Comparison of ENCODE assay signal across 20 cellular contexts in genomic region chr15:78307977-78308376, GRCh38. TPM values are rescaled to one million over a fixed set of nuclear protein-coding genes. Genes with fewer than 3 reads are reported as not detected.
DNase-seq lines count a peak whose midpoint lies in the region; ATAC-seq, FAIRE-seq and TF ChIP-seq lines count a peak whose summit lies in the region.
"Had no signal": no experiment of that assay in that cellular context is flagged by ENCODE, and none has a peak within 500 bp of the region (broad histone marks: within the 10 kb centered on the region; RNA-seq: fewer than 3 reads in every experiment).

No MANE protein-coding gene starts in this region.

- H3K4me3 ChIP-seq in A549: no peak overlapping the region
- H3K4me3 ChIP-seq in PC-3 (ENCODE audit: low read length): peak overlapping the region; percentile 17; the same call in 1 of the 2 replicates
- no peak overlapping the region for H3K4me3 ChIP-seq in upper lobe of left lung
- H3K4me3 ChIP-seq: esophagus muscularis mucosa, GM12878, suprapubic skin, vagina had no signal

- H3K27me3 ChIP-seq in PC-3 (ENCODE audit: low read length) (no peaks in the 10 kb centered on the region), upper lobe of left lung (no peaks in the 10 kb centered on the region)
- H3K27me3 ChIP-seq: suprapubic skin, vagina had no signal

- no peak for DNase-seq in A549 (ENCODE audit: low read depth in 1 of 2, low spot score in 1 of 2)
- peak; percentile 35 for DNase-seq in GDM1 (lab: John Stamatoyannopoulos, UW)
- no peak for DNase-seq in PC-3
- no peak for DNase-seq in left colon
- DNase-seq in AG08395 (ENCODE audit: low spot score): no peak
- no peak for DNase-seq in upper lobe of left lung
- DNase-seq: NCI-H2081 treated with DMSO at 0.1 percent for 48 hours had no signal

- no peaks in the 10 kb centered on the region for H3F3A ChIP-seq in PC-3 (ENCODE audit: low read length, unreplicated experiment)

- H3K4me1 ChIP-seq in A549 (peaks cover 6% of the 10 kb centered on the region), PC-3 (ENCODE audit: insufficient read depth, low read length) (peaks cover 2% of the 10 kb centered on the region), upper lobe of left lung (peaks cover 0 to 7% (median 0%) of the 10 kb centered on the region in 4 donors)
- H3K4me1 ChIP-seq: esophagus muscularis mucosa had no signal

- H3K9me2 ChIP-seq in PC-3 (replicated peaks; ENCODE audit: low read length): no peaks in the 10 kb centered on the region

- no peak for TF ChIP-seq POLR2A in A549 (IDR thresholded peaks at IDR 0.05; ENCODE audit: low read length)
- TF ChIP-seq POLR2A in upper lobe of left lung (IDR thresholded peaks at IDR 0.05): no peak

- H2AFZ ChIP-seq in PC-3 (ENCODE audit: low read length): peak overlapping the region; percentile 73

- H3K79me2 ChIP-seq in PC-3 (ENCODE audit: low read length): no peaks in the 10 kb centered on the region

- 34% methylated on average over 6 of the region's 6 CpGs for WGBS in A549 (ENCODE audit: missing lambda C conversion rate)
- 60 to 62% methylated on average over 6 of the region's 6 CpGs for WGBS in upper lobe of left lung, 2 donors

- POLR2A ChIA-PET in A549 (lab: Yijun Ruan, JAX): interaction anchor here (1.2 to 2.0 kb wide), 3 partner anchors 8 to 131 kb away, joined by 4 to 7 read pairs (median 5); partner anchors contain the start of genes IREB2 and SKIC8
- POLR2A ChIA-PET in PC-3 (lab: Charles Lee; ENCODE audit: unreplicated experiment): no interaction called here

- H3K27ac ChIP-seq in A549 (0 out of 6 replicates have a peak overlapping the region, but pooled peaks of 1 of the 2 experiments have one; percentile 17), PC-3 (ENCODE audit: low read length) (no peak overlapping the region), upper lobe of left lung (no peak overlapping the region)
- H3K27ac ChIP-seq: esophagus muscularis mucosa, suprapubic skin, vagina, VCaP had no signal

- no peak for TF ChIP-seq RAD21 in A549 (conservative IDR thresholded peaks at IDR 0.05 in 1 of 2, IDR thresholded peaks at IDR 0.05 in 1 of 2)

- H4K20me1 ChIP-seq in PC-3 (ENCODE audit: low read length): no peaks in the 10 kb centered on the region

- intact Hi-C loops in PC-3 (cut with micrococcal nuclease): loop anchor here (1.0 to 2.0 kb wide), 3 partner anchors 107 to 174 kb away; no protein-coding TSS in a partner anchor
- intact Hi-C loops in left colon (cut with DNase I, micrococcal nuclease): loop anchor here in 1 of 2 donors (5.0 kb wide), 1 partner anchor 174 kb away; no protein-coding TSS in a partner anchor

- BruUV-seq in PC-3 (replicated peaks; lab: Mats Ljungman, UMichigan): no TSS peak

- no peak for FAIRE-seq in A549 (lab: Jason Lieb, UNC)
- FAIRE-seq: frontal cortex, small intestine had no signal

- ATAC-seq in A549 (peak; percentile 9 to 33; a peak in 3 of 6 replicates), PC-3 (peak; percentile 14; the same call in 1 of the 2 replicates), left colon (peak; percentile 67), HG03432 (IDR thresholded peaks at IDR 0.05; ENCODE audit: unreplicated experiment) (no peak), upper lobe of left lung (ENCODE audit: low FRiP score in 2 of 2) (no peak)

- CTCF ChIA-PET in A549 (lab: Yijun Ruan, JAX) (interaction anchor here (0.5 to 19.9 kb wide), 50 partner anchors 9 to 504 kb away, joined by 3 to 571 read pairs (median 5); partner anchors contain the start of genes CIB2 and SKIC8), PC-3 (lab: Charles Lee) (interaction anchor here (1.2 kb wide), 1 partner anchor 115 kb away, joined by 3 read pairs; no protein-coding TSS in a partner anchor)

- H3K36me3 ChIP-seq in PC-3 (ENCODE audit: low read depth, low read length): no peaks in the 10 kb centered on the region
- no peaks in the 10 kb centered on the region for H3K36me3 ChIP-seq in upper lobe of left lung
- H3K36me3 ChIP-seq: esophagus muscularis mucosa, suprapubic skin, vagina had no signal

- H3K4me2 ChIP-seq in A549 (peak overlapping the region; percentile 51), PC-3 (ENCODE audit: low read length) (peak overlapping the region; percentile 49; the same call in 1 of the 2 replicates)

- TF ChIP-seq CTCF in A549 (IDR thresholded peaks at IDR 0.05) (no peak), PC-3 (conservative IDR thresholded peaks at IDR 0.05; ENCODE audit: low read depth, low read length) (no peak), upper lobe of left lung (IDR thresholded peaks at IDR 0.05) (no peak)

- no peak overlapping the region for H3K9ac ChIP-seq in PC-3 (ENCODE audit: low read length)

- TF ChIP-seq EP300 in A549 (IDR thresholded peaks at IDR 0.05) (no peak), upper lobe of left lung (IDR thresholded peaks at IDR 0.05) (no peak)

- H3K9me3 ChIP-seq in A549: no peaks in the 10 kb centered on the region
- H3K9me3 ChIP-seq in PC-3 (ENCODE audit: low read length): no peaks in the 10 kb centered on the region
- no peaks in the 10 kb centered on the region for H3K9me3 ChIP-seq in upper lobe of left lung
- H3K9me3 ChIP-seq: esophagus muscularis mucosa, suprapubic skin, vagina had no signal

TF ChIP-seq in A549, 52 proteins besides CTCF, POLR2A, EP300 and RAD21:
- no peak for TF ChIP-seq HOXB5 (CRISPR knock-in tag; IDR thresholded peaks at IDR 0.05)
- no peak for TF ChIP-seq CHD4 (IDR thresholded peaks at IDR 0.05; ENCODE audit: borderline replicate concordance)
- TF ChIP-seq EHMT2 (IDR thresholded peaks at IDR 0.05; ENCODE audit: low read depth): no peak
- TF ChIP-seq SMC3 (IDR thresholded peaks at IDR 0.05): no peak
- TF ChIP-seq BHLHE40 (IDR thresholded peaks at IDR 0.05; ENCODE audit: low read depth, low read length): no peak
- TF ChIP-seq RCOR1 (IDR thresholded peaks at IDR 0.05; ENCODE audit: low read depth, low read length): no peak
TF ChIP-seq in A549: peak in this region for 0.

RNA-seq across cellular contexts. Expression of gene SKIC8, which starts 8.6 kb away (rescaled TPM):
- polyA plus RNA-seq in A549 (2011; rRNA removed): 162 and 177 TPM in 2 replicates
- 108 and 112 TPM in 2 replicates for polyA plus RNA-seq in A549 (2012; cell fraction: cytosol; rRNA removed)
- polyA plus RNA-seq in A549 (2012; cell fraction: nucleus; rRNA removed): 56.6 and 82.9 TPM in 2 replicates
- polyA plus RNA-seq in A549 (2017; fragmentation: RNase III; extraction: RNeasy Plus Mini Kit Qiagen cat#74134 plus additional on column Dnase treatment): 143 to 154 TPM (median 144 TPM) in 3 replicates
- polyA minus RNA-seq in A549 (2011; rRNA and poly(A)+ RNA removed): 73.3 and 77.4 TPM in 2 replicates
- 54.7 and 56.1 TPM in 2 replicates for total RNA-seq in PC-3 (2014; rRNA removed)
- total RNA-seq in left colon: 10 to 100 TPM; 33.2 to 35.1 TPM
- 10 to 100 TPM; 33.6 to 67.1 (median 50.3) TPM for total RNA-seq in upper lobe of left lung

RNA-seq across cellular contexts. Expression of gene CRABP1, which starts 32.2 kb away (rescaled TPM):
- polyA plus RNA-seq in A549 (2011; rRNA removed) (0.57 and 1.3 TPM in 2 replicates), A549 (2017; fragmentation: RNase III; extraction: RNeasy Plus Mini Kit Qiagen cat#74134 plus additional on column Dnase treatment) (0.79 to 1.1 TPM (median 1.0 TPM) in 3 replicates)
- polyA plus RNA-seq in A549 (2012; cell fraction: cytosol; rRNA removed): 1.7 and 2.1 TPM in 2 replicates
- polyA plus RNA-seq in A549 (2012; cell fraction: nucleus; rRNA removed): 0.39 and 0.80 TPM in 2 replicates
- 0.79 TPM in 1 of 2 replicates, not detected in the other for polyA minus RNA-seq in A549 (2011; rRNA and poly(A)+ RNA removed)
- total RNA-seq in PC-3 (2014; rRNA removed) (not detected in 2 replicates), left colon (1 to 10 TPM in 1 of 2 donors, under 1 TPM in 1; 0.61 to 1.5 TPM), upper lobe of left lung (under 1 TPM in 2 of 6 donors, not detected in 4; 0.44 to 0.57 TPM)
- total RNA-seq: activated T-helper 1 cell treated with anti-CD3 and anti-CD28 coated beads, Interleukin-12 subunit alpha, Interleukin-12 subunit beta, Interleukin-2, Interleukin-4 antibody, amounts not matched to agents 30 ng/mL and 10 ng/mL and 1 ng/mL, durations not matched to agents 14 hours and 24 hours and 36 hours; esophagus muscularis mucosa; liver; pulmonary artery endothelial cell; Right ventricle myocardium inferior; T-helper 1 cell treated with Interleukin-12 subunit alpha and Interleukin-12 subunit beta and Interleukin-4 antibody, amounts not matched to agents 30 ng/mL and 1 ng/mL, for 36 hours; vagina had no signal
- polyA plus RNA-seq: liver had no signal

RNA-seq across cellular contexts. Expression of gene DNAJA4, which starts 43.6 kb away (rescaled TPM):
- polyA plus RNA-seq in A549 (2011; rRNA removed): 0.13 and 0.25 TPM in 2 replicates
- 0.08 TPM in 1 of 2 replicates, not detected in the other for polyA plus RNA-seq in A549 (2012; cell fraction: cytosol; rRNA removed)
- 0.05 and 0.11 TPM in 2 replicates for polyA plus RNA-seq in A549 (2012; cell fraction: nucleus; rRNA removed)
- 0.05 to 0.07 TPM in 2 of 3 replicates, not detected in the other for polyA plus RNA-seq in A549 (2017; fragmentation: RNase III; extraction: RNeasy Plus Mini Kit Qiagen cat#74134 plus additional on column Dnase treatment)
- 0.12 TPM in 1 of 2 replicates, not detected in the other for polyA minus RNA-seq in A549 (2011; rRNA and poly(A)+ RNA removed)
- 1.3 and 5.4 TPM in 2 replicates for total RNA-seq in PC-3 (2014; rRNA removed)
- total RNA-seq in left colon: 10 to 100 TPM; 36.7 to 39.6 TPM
- total RNA-seq in upper lobe of left lung: 10 to 100 TPM in 5 of 6 donors, 1 to 10 TPM in 1; 9.1 to 76.8 (median 19.9) TPM

Comparison
In these comparisons a context has a peak if more than half of its experiments do, and no peak if none do; other contexts are left out.
1. ATAC-seq: peak in A549 (2 of 2), PC-3 (single experiment) and left colon (single experiment); none in HG03432 (single experiment) and upper lobe of left lung (0 of 2).